Comparison of ENCODE assay signal across 1 cellular context in the genomic region with DNA sequence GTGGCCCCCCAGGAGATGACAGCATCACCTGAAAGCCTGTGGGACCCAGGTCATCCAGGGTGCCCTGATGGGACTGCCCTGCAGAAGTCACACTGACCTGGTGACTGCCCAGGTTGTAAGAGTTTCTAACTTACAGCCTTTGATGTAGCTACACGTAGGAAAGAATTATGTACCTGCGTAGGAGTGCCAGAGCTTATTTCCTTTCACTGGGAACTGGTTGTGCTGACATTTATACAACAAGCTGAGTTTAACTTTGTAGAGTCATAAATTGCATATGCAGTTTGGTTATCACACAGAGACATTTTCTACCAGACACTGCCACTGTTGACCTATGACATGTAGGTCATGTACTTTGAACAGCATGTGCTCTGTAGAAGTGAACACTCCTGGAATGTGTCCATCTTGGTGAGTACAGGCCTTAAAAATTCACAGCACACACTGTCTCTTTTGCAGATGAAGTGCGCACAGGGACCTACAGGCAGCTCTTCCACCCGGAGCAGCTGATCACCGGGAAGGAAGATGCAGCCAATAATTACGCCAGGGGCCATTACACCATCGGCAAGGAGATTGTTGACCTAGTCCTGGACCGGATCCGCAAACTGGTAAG.
TF ChIP-seq lines count a peak whose summit lies in the region.

No MANE protein-coding gene starts in this region.

TF ChIP-seq in K562, 482 proteins besides CTCF, POLR2A, EP300 and RAD21:
- TF ChIP-seq CBFA2T3 (IDR thresholded peaks at IDR 0.05): peak; percentile 22; the same call in 1 of the 2 replicates
